10 cellular contexts compared by ENCODE assay signal in genomic region chr10:26481914-26482550, GRCh38. TPM values are rescaled to one million over a fixed set of nuclear protein-coding genes. Genes with fewer than 3 reads are reported as not detected.
DNase-seq lines count a peak whose midpoint lies in the region; ATAC-seq and FAIRE-seq lines count a peak whose summit lies in the region.
"Had no signal": no experiment of that assay in that cellular context is flagged by ENCODE, and none has a peak within 500 bp of the region (broad histone marks: within the 10 kb centered on the region; RNA-seq: fewer than 3 reads in every experiment).

No MANE protein-coding gene starts in this region.

- H3K27ac ChIP-seq in BLaER1 treated with 17β-estradiol and CSF1 and Interleukin-3, amounts not matched to agents 10 nM and 100 nM: peak overlapping the region; percentile 59 to 91 (median 83); a peak in 21 of 22 replicates

- no peak for FAIRE-seq in RCC 7860 (lab: Jason Lieb, UNC)

- H3K27me3 ChIP-seq in BLaER1 treated with 17β-estradiol and CSF1 and Interleukin-3, amounts not matched to agents 10 nM and 100 nM: no peaks in the 10 kb centered on the region
- H3K27me3 ChIP-seq: gastroesophageal sphincter, MG63 had no signal

- H3K27ac Mint-ChIP-seq in activated naive CD4-positive, alpha-beta T cell treated with anti-CD3 and anti-CD28 coated beads, Interleukin-2, amount 50 U/mL, for 72 hours: peak overlapping the region; percentile 93 to 94

- H3K4me1 ChIP-seq in BLaER1 treated with 17β-estradiol and CSF1 and Interleukin-3, amounts not matched to agents 10 nM and 100 nM: peaks cover 68 to 95% (median 91%) of the 10 kb centered on the region in 10 experiments

- no peaks in the 10 kb centered on the region for H3K9me3 Mint-ChIP-seq in activated naive CD4-positive, alpha-beta T cell treated with anti-CD3 and anti-CD28 coated beads, Interleukin-2, amount 50 U/mL, for 72 hours

- no peaks in the 10 kb centered on the region for H3K9me3 ChIP-seq in BLaER1 treated with 17β-estradiol and CSF1 and Interleukin-3, amounts not matched to agents 10 nM and 100 nM (replicated peaks in 1 of 11)
- H3K9me3 ChIP-seq: gastroesophageal sphincter, MG63 had no signal

- H3K36me3 ChIP-seq in BLaER1 treated with 17β-estradiol and CSF1 and Interleukin-3, amounts not matched to agents 10 nM and 100 nM: peaks cover 36 to 75% (median 61%) of the 10 kb centered on the region in 11 experiments
- H3K36me3 ChIP-seq: gastroesophageal sphincter, MG63 had no signal

- ATAC-seq in GM19372 (IDR thresholded peaks at IDR 0.05; ENCODE audit: low read depth, unreplicated experiment) (peak; percentile 50), HG03565 (IDR thresholded peaks at IDR 0.05; ENCODE audit: unreplicated experiment) (peak; percentile 43)
- ATAC-seq in activated naive CD4-positive, alpha-beta T cell treated with anti-CD3 and anti-CD28 coated beads, Interleukin-2, amount 50 U/mL, for 72 hours: peak; percentile 16 to 42
- ATAC-seq: gastroesophageal sphincter had no signal

- peaks cover 79 to 99% (median 95%) of the 10 kb centered on the region in 11 experiments for H4K20me1 ChIP-seq in BLaER1 treated with 17β-estradiol and CSF1 and Interleukin-3, amounts not matched to agents 10 nM and 100 nM

- H3K9ac ChIP-seq in BLaER1 treated with 17β-estradiol and CSF1 and Interleukin-3, amounts not matched to agents 10 nM and 100 nM: peak overlapping the region; percentile 48 to 73 (median 64); a peak in 20 of 22 replicates

- H3K36me3 Mint-ChIP-seq in activated naive CD4-positive, alpha-beta T cell treated with anti-CD3 and anti-CD28 coated beads, Interleukin-2, amount 50 U/mL, for 72 hours: peaks cover 12 to 17% of the 10 kb centered on the region in 2 donors

- no peak for DNase-seq in activated naive CD4-positive, alpha-beta T cell treated with anti-CD3 and anti-CD28 coated beads, Interleukin-2, amount 50 U/mL, for 72 hours (ENCODE audit: low spot score in 2 of 2)
- DNase-seq in NCI-H2171 (lab: John Stamatoyannopoulos, UW) (no peak), NCI-H1417 treated with DMSO at 0.1 percent for 48 hours (lab: John Stamatoyannopoulos, UW) (no peak), SW480 (ENCODE audit: low spot score) (no peak), RCC 7860 (ENCODE audit: low spot score) (no peak)
- DNase-seq: MG63 had no signal

- H3K4me2 ChIP-seq in BLaER1 treated with 17β-estradiol and CSF1 and Interleukin-3, amounts not matched to agents 10 nM and 100 nM: peak overlapping the region; percentile 81 to 99 (median 92)

- peak overlapping the region in 7 of 10 experiments; percentile 2 to 56 (median 42); a peak in 12 of 20 replicates for H3K4me3 ChIP-seq in BLaER1 treated with 17β-estradiol and CSF1 and Interleukin-3, amounts not matched to agents 10 nM and 100 nM
- H3K4me3 ChIP-seq: gastroesophageal sphincter, MG63 had no signal

RNA-seq across cellular contexts. Expression of gene APBB1IP, which starts 43.9 kb away (rescaled TPM):
- total RNA-seq in activated naive CD4-positive, alpha-beta T cell treated with anti-CD3 and anti-CD28 coated beads, Interleukin-2, amount 50 U/mL, for 72 hours: 10 to 100 TPM; 31.1 to 43.1 TPM
